ENCODE assay signal across 8 cellular contexts in genomic region chr19:28737021-28737525, GRCh38.
A peak's percentile ranks its signal among the peaks of the same experiment; 100 is the strongest.
DNase-seq lines count a peak whose midpoint lies in the region; ATAC-seq and TF ChIP-seq lines count a peak whose summit lies in the region.

No MANE protein-coding gene starts in this region.

- H3K4me1 ChIP-seq in colonic mucosa (no peaks in the 10 kb centered on the region), lower lobe of right lung (no peaks in the 10 kb centered on the region), aorta (ENCODE audit: control insufficient read depth in 1 of 2, insufficient read depth in 2 of 2, low read length in 2 of 2) (no peaks in the 10 kb centered on the region)

- peak overlapping the region in 1 of 2 donors; percentile 14 for H3K9ac ChIP-seq in colonic mucosa (ENCODE audit: low read depth in 2 of 2, low read length in 2 of 2)

- DNase-seq in AG10803 (ENCODE audit: low read depth): peak; percentile 59
- peak; percentile 0 for DNase-seq in NCI-H748 treated with DMSO at 0.1 percent for 48 hours (lab: John Stamatoyannopoulos, UW)
- no peak for DNase-seq in colonic mucosa
- DNase-seq in lower lobe of right lung: no peak
- DNase-seq in aorta: no peak
- no peak for DNase-seq in NCI-H1694 (lab: John Stamatoyannopoulos, UW)

- 6 to 11% methylated on average over 3 of the region's 3 CpGs for WGBS in aorta, 2 donors

- H3K4me3 ChIP-seq in AG10803 (ENCODE audit: low read length): no peak overlapping the region; the same call in 1 of the 2 replicates
- H3K4me3 ChIP-seq in colonic mucosa: no peak overlapping the region
- no peak overlapping the region for H3K4me3 ChIP-seq in lower lobe of right lung
- H3K4me3 ChIP-seq in aorta (ENCODE audit: low read length in 2 of 2): no peak overlapping the region

- no peak overlapping the region for H3K27ac ChIP-seq in colonic mucosa
- no peak overlapping the region for H3K27ac ChIP-seq in lower lobe of right lung
- no peak overlapping the region for H3K27ac ChIP-seq in aorta (ENCODE audit: low read depth in 1 of 2, low read length in 2 of 2)

- H3K9me3 ChIP-seq in colonic mucosa: no peaks in the 10 kb centered on the region
- H3K9me3 ChIP-seq in lower lobe of right lung: no peaks in the 10 kb centered on the region
- H3K9me3 ChIP-seq in aorta (ENCODE audit: control insufficient read depth, low read length): no peaks in the 10 kb centered on the region

- intact Hi-C loops in colonic mucosa (cut with DNase I) (loop anchor here (2.0 to 5.0 kb wide), 2 partner anchors 140 to 525 kb away; no protein-coding TSS in a partner anchor), lower lobe of right lung (cut with DNase I) (no loop called here), aorta (cut with DNase I) (loop anchor here in 1 of 2 donors (5.0 to 10.0 kb wide), 2 partner anchors 140 to 528 kb away; no protein-coding TSS in a partner anchor)

- H3K27me3 ChIP-seq in colonic mucosa (no peaks in the 10 kb centered on the region), lower lobe of right lung (ENCODE audit: low read depth) (no peaks in the 10 kb centered on the region), aorta (ENCODE audit: control insufficient read depth in 1 of 2, insufficient read depth in 2 of 2, low read length in 1 of 2) (no peaks in the 10 kb centered on the region)

- ATAC-seq in GM18867 (IDR thresholded peaks at IDR 0.05; ENCODE audit: unreplicated experiment): peak; percentile 79
- ATAC-seq in lower lobe of right lung: peak in 1 of 2 donors; percentile 69
- ATAC-seq in aorta (ENCODE audit: low FRiP score): peak; percentile 66
- no peak for ATAC-seq in GM21529 (IDR thresholded peaks at IDR 0.05; ENCODE audit: unreplicated experiment)

- TF ChIP-seq CTCF in AG10803 (conservative IDR thresholded peaks at IDR 0.05; ENCODE audit: low read length) (peak; percentile 71), colonic mucosa (IDR thresholded peaks at IDR 0.05) (peak; percentile 56), lower lobe of right lung (IDR thresholded peaks at IDR 0.05) (peak; percentile 56)

- no peaks in the 10 kb centered on the region for H3K36me3 ChIP-seq in colonic mucosa
- H3K36me3 ChIP-seq in lower lobe of right lung: no peaks in the 10 kb centered on the region
- H3K36me3 ChIP-seq in aorta (ENCODE audit: control insufficient read depth in 1 of 2, insufficient read depth in 2 of 2, low read length in 1 of 2): no peaks in the 10 kb centered on the region

Comparison
In these comparisons a context has a peak if more than half of its experiments do, and no peak if none do; other contexts are left out.
1. DNase-seq: peak in AG10803 (single experiment) and NCI-H748 treated with DMSO at 0.1 percent for 48 hours (single experiment); none in colonic mucosa (single experiment), lower lobe of right lung (single experiment), aorta (0 of 2) and NCI-H1694 (single experiment).
2. Peak in every context shown above with its lines, with median percentiles within 50 percentile points of each other: CTCF ChIP-seq.